In the genomic region with DNA sequence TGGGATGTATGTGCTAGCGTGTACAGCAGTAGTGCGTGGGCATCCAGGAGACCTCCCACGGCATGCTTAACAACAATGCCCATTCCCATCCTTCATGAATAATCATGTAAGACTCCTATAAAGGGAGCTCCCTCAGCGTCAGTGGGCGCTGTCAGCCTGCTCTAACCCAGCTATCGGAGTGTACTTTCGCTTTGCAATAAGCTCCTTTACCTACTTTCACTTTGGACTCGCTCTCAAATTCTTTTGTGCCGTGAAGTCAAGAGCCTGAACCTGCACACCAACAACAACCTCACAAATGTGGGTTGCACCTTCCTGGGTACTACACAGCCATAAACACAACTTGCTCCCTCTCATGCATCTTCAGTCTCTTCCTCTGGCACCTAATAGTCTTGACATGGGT, we compare ENCODE assay signal across 9 cellular contexts.
DNase-seq lines count a peak whose midpoint lies in the region; ATAC-seq and TF ChIP-seq lines count a peak whose summit lies in the region.
"Had no signal": no experiment of that assay in that cellular context is flagged by ENCODE, and none has a peak within 500 bp of the region (broad histone marks: within the 10 kb centered on the region; RNA-seq: fewer than 3 reads in every experiment).

No MANE protein-coding gene starts in this region.

- DNase-seq in EH (ENCODE audit: low read depth) = peak; percentile 6
- peak; percentile 12 for DNase-seq in NCI-H774 (lab: John Stamatoyannopoulos, UW)
- DNase-seq in activated T-cell treated with anti-CD3 and anti-CD28 coated beads, Interleukin-2, amount 50 U/mL, for 1 hour = peak; percentile 26
- no peak for DNase-seq in natural killer cell
- no peak for DNase-seq in erythroblast (lab: John Stamatoyannopoulos, UW)
- DNase-seq in stimulated activated naive B cell treated with anti-CD40 and anti-IgM and Interleukin-4, amounts not matched to agents 10 μg/mL and 1 μg/mL and 100 μg/mL, for 72 hours = no peak
- DNase-seq: endodermal cell, occipital lobe had no signal

- no peak for TF ChIP-seq CTCF in natural killer cell (IDR thresholded peaks at IDR 0.05)

- no peaks in the 10 kb centered on the region for H3K36me3 Mint-ChIP-seq in natural killer cell
- no peaks in the 10 kb centered on the region for H3K36me3 Mint-ChIP-seq in stimulated activated naive B cell treated with anti-CD40 and anti-IgM and Interleukin-4, amounts not matched to agents 10 μg/mL and 1 μg/mL and 100 μg/mL, for 72 hours

- H3K4me1 Mint-ChIP-seq in natural killer cell = peaks cover 0 to 10% of the 10 kb centered on the region in 2 donors
- peaks cover 0 to 2% of the 10 kb centered on the region in 2 donors for H3K4me1 Mint-ChIP-seq in stimulated activated naive B cell treated with anti-CD40 and anti-IgM and Interleukin-4, amounts not matched to agents 10 μg/mL and 1 μg/mL and 100 μg/mL, for 72 hours
- H3K4me1 Mint-ChIP-seq: endodermal cell had no signal

- ATAC-seq in natural killer cell (peak; percentile 25 to 66 (median 36)), HG02642 (IDR thresholded peaks at IDR 0.05; ENCODE audit: poor library complexity, unreplicated experiment) (no peak)
- no peak for ATAC-seq in stimulated activated naive B cell treated with anti-CD40 and anti-IgM and Interleukin-4, amounts not matched to agents 10 μg/mL and 1 μg/mL and 100 μg/mL, for 72 hours (replicated peaks)

- no peaks in the 10 kb centered on the region for H3K9me3 Mint-ChIP-seq in natural killer cell
- peaks cover 0 to 2% of the 10 kb centered on the region in 2 donors for H3K9me3 Mint-ChIP-seq in stimulated activated naive B cell treated with anti-CD40 and anti-IgM and Interleukin-4, amounts not matched to agents 10 μg/mL and 1 μg/mL and 100 μg/mL, for 72 hours
- H3K9me3 Mint-ChIP-seq: endodermal cell had no signal

- peak overlapping the region; percentile 51 for H3K4me3 Mint-ChIP-seq in natural killer cell
- H3K4me3 Mint-ChIP-seq in stimulated activated naive B cell treated with anti-CD40 and anti-IgM and Interleukin-4, amounts not matched to agents 10 μg/mL and 1 μg/mL and 100 μg/mL, for 72 hours = peak overlapping the region in 1 of 2 donors; percentile 26
- H3K4me3 Mint-ChIP-seq: endodermal cell had no signal

- peaks cover 11 to 18% of the 10 kb centered on the region in 2 donors for H3K27me3 Mint-ChIP-seq in natural killer cell (ENCODE audit: low read depth in 2 of 2)
- peaks cover 31 to 49% of the 10 kb centered on the region in 2 donors for H3K27me3 Mint-ChIP-seq in stimulated activated naive B cell treated with anti-CD40 and anti-IgM and Interleukin-4, amounts not matched to agents 10 μg/mL and 1 μg/mL and 100 μg/mL, for 72 hours

- peak overlapping the region in 1 of 2 donors; percentile 29 for H3K27ac Mint-ChIP-seq in natural killer cell
- no peak overlapping the region for H3K27ac Mint-ChIP-seq in stimulated activated naive B cell treated with anti-CD40 and anti-IgM and Interleukin-4, amounts not matched to agents 10 μg/mL and 1 μg/mL and 100 μg/mL, for 72 hours
- H3K27ac Mint-ChIP-seq: endodermal cell had no signal

- TF ChIP-seq POLR2A in erythroblast (IDR thresholded peaks at IDR 0.05; ENCODE audit: low read length) = no peak

- intact Hi-C loops in natural killer cell (cut with micrococcal nuclease) = no loop called here

Comparison
In these comparisons a context has a peak if more than half of its experiments do, and no peak if none do; other contexts are left out.
1. DNase-seq: peak in EH (single experiment), NCI-H774 (single experiment) and activated T-cell treated with anti-CD3 and anti-CD28 coated beads, Interleukin-2, amount 50 U/mL, for 1 hour (single experiment); none in natural killer cell (single experiment), erythroblast (0 of 2) and stimulated activated naive B cell treated with anti-CD40 and anti-IgM and Interleukin-4, amounts not matched to agents 10 μg/mL and 1 μg/mL and 100 μg/mL, for 72 hours (single experiment).
2. ATAC-seq: peak in natural killer cell (3 of 3); none in stimulated activated naive B cell treated with anti-CD40 and anti-IgM and Interleukin-4, amounts not matched to agents 10 μg/mL and 1 μg/mL and 100 μg/mL, for 72 hours (0 of 2) and HG02642 (single experiment).